8 cellular contexts compared by ENCODE assay signal in genomic region chr15:94230436-94230885, GRCh38. TPM values are rescaled to one million over a fixed set of nuclear protein-coding genes. Genes with fewer than 3 reads are reported as not detected.
DNase-seq lines count a peak whose midpoint lies in the region; ATAC-seq lines count a peak whose summit lies in the region.

No MANE protein-coding gene starts in this region.

- in situ Hi-C loops in ACHN (cut with HindIII; ENCODE audit: low pct_ligation_motif_present, low pct_unique_long_range_greater_than_20kb, low sequenced_read_pairs): no loop called here

- ATAC-seq in right cardiac atrium: peak in 1 of 2 donors; percentile 8

- intact Hi-C loops in activated CD4-positive, alpha-beta memory T cell treated with anti-CD3 and anti-CD28 coated beads for 36 hours (cut with micrococcal nuclease): loop anchor here (5.0 kb wide), 1 partner anchor 57 kb away; no protein-coding TSS in a partner anchor
- intact Hi-C loops in right cardiac atrium (cut with DNase I): no loop called here

- H3K27ac Mint-ChIP-seq in activated CD4-positive, alpha-beta memory T cell treated with anti-CD3 and anti-CD28 coated beads for 36 hours: peak overlapping the region; percentile 91

- no peaks in the 10 kb centered on the region for H3K36me3 Mint-ChIP-seq in activated CD4-positive, alpha-beta memory T cell treated with anti-CD3 and anti-CD28 coated beads for 36 hours

- no peaks in the 10 kb centered on the region for H3K9me3 Mint-ChIP-seq in activated CD4-positive, alpha-beta memory T cell treated with anti-CD3 and anti-CD28 coated beads for 36 hours

- no peak overlapping the region for H3K27ac ChIP-seq in right cardiac atrium (ENCODE audit: low read length)

- CTCF ChIA-PET in activated CD4-positive, alpha-beta memory T cell treated with anti-CD3 and anti-CD28 coated beads for 36 hours (lab: Charles Lee): interaction anchor here (0.6 to 6.0 kb wide), 7 partner anchors 10 to 1567 kb away, joined by 3 to 56 read pairs (median 6); no protein-coding TSS in a partner anchor

- no peaks in the 10 kb centered on the region for H3K4me1 ChIP-seq in right cardiac atrium (ENCODE audit: control insufficient read depth, insufficient read depth, low read length)

- no peaks in the 10 kb centered on the region for H3K9me3 ChIP-seq in right cardiac atrium (ENCODE audit: control insufficient read depth, low read length)

- H3K4me1 Mint-ChIP-seq in activated CD4-positive, alpha-beta memory T cell treated with anti-CD3 and anti-CD28 coated beads for 36 hours (ENCODE audit: low read depth): peaks cover 58% of the 10 kb centered on the region

- H3K27me3 ChIP-seq in H7 (ENCODE audit: control insufficient read depth, insufficient read depth, low read length) (peaks cover 5% of the 10 kb centered on the region; the same call in 1 of the 2 replicates), right cardiac atrium (ENCODE audit: control insufficient read depth, insufficient read depth) (no peaks in the 10 kb centered on the region)

- no peaks in the 10 kb centered on the region for H3K36me3 ChIP-seq in H7 (replicated peaks; ENCODE audit: control insufficient read depth, insufficient read depth, low read length)

- peak overlapping the region; percentile 87 for H3K4me3 Mint-ChIP-seq in activated CD4-positive, alpha-beta memory T cell treated with anti-CD3 and anti-CD28 coated beads for 36 hours

- H3K27me3 Mint-ChIP-seq in activated CD4-positive, alpha-beta memory T cell treated with anti-CD3 and anti-CD28 coated beads for 36 hours: peaks cover 3% of the 10 kb centered on the region

- H3K4me3 ChIP-seq in H7 (ENCODE audit: insufficient read depth, low read depth, low read length) (peak overlapping the region; percentile 63), right cardiac atrium (ENCODE audit: low read length) (peak overlapping the region; percentile 39), skeletal muscle cell (ENCODE audit: low read depth, low read length) (peak overlapping the region; percentile 42)

- POLR2A ChIA-PET in activated CD4-positive, alpha-beta memory T cell treated with anti-CD3 and anti-CD28 coated beads for 36 hours (lab: Charles Lee): interaction anchor here (0.8 to 4.0 kb wide), 7 partner anchors 24 to 76 kb away, joined by 3 to 34 read pairs (median 4); no protein-coding TSS in a partner anchor

- DNase-seq in H7 (no peak), right cardiac atrium (no peak), skeletal muscle cell (ENCODE audit: low read depth) (no peak), ACHN (no peak), T1000 (lab: John Stamatoyannopoulos, UW) (no peak), GM19240 (ENCODE audit: insufficient read length, low spot score) (no peak), HPDE6-E6E7 (ENCODE audit: extremely low spot score) (no peak)
- DNase-seq in activated CD4-positive, alpha-beta memory T cell treated with anti-CD3 and anti-CD28 coated beads for 36 hours: no peak

- 36% methylated on average over 11 of the region's 11 CpGs for whole genome bisulfite sequencing in right cardiac atrium

RNA-seq across cellular contexts. Expression of gene MCTP2, which starts 0.9 kb away (rescaled TPM):
- 4.2 and 4.7 TPM in 2 replicates for total RNA-seq in H7 (2014; rRNA removed; shearing (Covaris generic))
- total RNA-seq in activated CD4-positive, alpha-beta memory T cell treated with anti-CD3 and anti-CD28 coated beads for 36 hours: 10 to 100 TPM; 38.5 to 41.7 TPM
- total RNA-seq in right cardiac atrium: 1 to 10 TPM in 2 of 4 donors, under 1 TPM in 2; 0.48 to 1.2 (median 0.86) TPM
- polyA plus RNA-seq in right cardiac atrium: 0.11 TPM
